Comparison of ENCODE assay signal across 1 cellular context in the genomic region with DNA sequence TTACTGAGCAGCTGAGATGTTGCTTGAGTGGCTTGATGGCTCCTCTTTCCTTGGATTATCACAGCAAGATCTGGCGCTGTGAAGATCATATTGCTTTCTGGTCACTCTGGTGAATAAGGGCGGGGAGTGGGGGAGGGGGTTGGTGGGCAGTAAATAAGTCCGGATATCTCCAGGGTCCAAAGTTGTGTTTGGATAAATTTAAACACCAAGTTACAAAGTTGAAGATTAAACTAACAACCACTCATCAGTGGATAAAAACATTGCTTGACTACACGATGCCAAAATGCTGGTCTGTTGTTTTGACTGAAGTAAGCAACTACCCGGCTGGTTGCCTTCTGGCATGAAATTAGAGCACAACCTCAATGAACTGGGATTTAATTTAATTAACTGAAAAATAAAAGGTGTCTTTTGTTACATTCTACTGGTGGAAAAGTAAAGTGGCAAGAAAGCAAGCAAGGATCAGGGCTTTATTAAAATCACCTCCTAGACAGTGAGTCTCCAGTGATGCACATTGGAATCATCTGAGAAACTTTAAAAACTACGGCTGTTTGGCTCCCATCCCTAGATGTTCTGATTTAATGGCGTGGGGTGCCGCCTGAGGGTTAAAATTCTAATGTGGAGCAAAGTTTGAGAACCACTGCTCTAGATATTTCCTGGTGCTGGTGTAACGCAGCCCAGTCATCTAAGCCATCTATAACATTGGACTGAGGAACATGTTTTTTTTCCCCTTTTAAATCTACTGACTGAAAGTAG.
TF ChIP-seq lines count a peak whose summit lies in the region.

No MANE protein-coding gene starts in this region.

TF ChIP-seq in GM23338, 12 proteins besides CTCF, POLR2A, EP300 and RAD21 (continued from another document):
- no peak for TF ChIP-seq ZNF462 (CRISPR knock-in tag; IDR thresholded peaks at IDR 0.05)
